In genomic region chr18:74148543-74149070, GRCh38 we compare ENCODE assay signal across 8 cellular contexts. TPM values are rescaled to one million over a fixed set of nuclear protein-coding genes. Genes with fewer than 3 reads are reported as not detected.
A peak's percentile ranks its signal among the peaks of the same experiment; 100 is the strongest.
DNase-seq lines count a peak whose midpoint lies in the region; ATAC-seq, FAIRE-seq and TF ChIP-seq lines count a peak whose summit lies in the region.

No MANE protein-coding gene starts in this region.

- H3K4me2 ChIP-seq in K562 (ENCODE audit: insufficient read depth, low read length), result peak overlapping the region; percentile 99

- TF ChIP-seq EP300 in K562 (IDR thresholded peaks at IDR 0.05; ENCODE audit: low read length), result no peak

- in situ Hi-C loops in K562 (cut with MboI) (no loop called here), GM13976 (cut with MboI; ENCODE audit: low sequenced_read_pairs, unreplicated experiment) (no loop called here)

- no peaks in the 10 kb centered on the region; the same call in 1 of the 2 replicates for H4K20me1 ChIP-seq in K562 (replicated peaks; ENCODE audit: control insufficient read depth, insufficient read depth, low read length)

- peaks cover 53% of the 10 kb centered on the region for H3K79me2 ChIP-seq in K562 (ENCODE audit: control insufficient read depth, insufficient read depth, low read length)

- peak overlapping the region; percentile 91 to 99 for H3K9ac ChIP-seq in K562 (ENCODE audit: insufficient read depth in 1 of 2, low read depth in 2 of 2, low read length in 2 of 2)

- no peaks in the 10 kb centered on the region for H3K27me3 Mint-ChIP-seq in activated naive CD4-positive, alpha-beta T cell treated with anti-CD3 and anti-CD28 coated beads for 36 hours (ENCODE audit: low read depth)
- no peaks in the 10 kb centered on the region for H3K27me3 Mint-ChIP-seq in mesothelial cell of epicardium (ENCODE audit: low read depth)

- no peak for TF ChIP-seq RAD21 in K562 (CRISPR knock-in tag; conservative IDR thresholded peaks at IDR 0.05 in 1 of 2, IDR thresholded peaks at IDR 0.05 in 1 of 2)

- peaks cover 47% of the 10 kb centered on the region for H3K4me1 Mint-ChIP-seq in activated naive CD4-positive, alpha-beta T cell treated with anti-CD3 and anti-CD28 coated beads for 36 hours (ENCODE audit: low read depth)
- H3K4me1 Mint-ChIP-seq in mesothelial cell of epicardium, result peaks cover 34% of the 10 kb centered on the region

- H3K36me3 Mint-ChIP-seq in activated naive CD4-positive, alpha-beta T cell treated with anti-CD3 and anti-CD28 coated beads for 36 hours (ENCODE audit: low read depth), result peaks cover 29% of the 10 kb centered on the region
- no peaks in the 10 kb centered on the region for H3K36me3 Mint-ChIP-seq in mesothelial cell of epicardium

- ATAC-seq in HG03442 (IDR thresholded peaks at IDR 0.05; ENCODE audit: unreplicated experiment) (peak; percentile 6), K562 (no peak)

- peak overlapping the region; percentile 87 for H2AFZ ChIP-seq in K562 (ENCODE audit: low read depth, low read length)

- intact Hi-C loops in activated naive CD4-positive, alpha-beta T cell treated with anti-CD3 and anti-CD28 coated beads for 36 hours (cut with micrococcal nuclease), result loop anchor here (1.0 kb wide), 7 partner anchors 8 to 450 kb away; no protein-coding TSS in a partner anchor
- intact Hi-C loops in K562 (cut with micrococcal nuclease), result loop anchor here (10.0 kb wide), 1 partner anchor 1726 kb away; no protein-coding TSS in a partner anchor

- H3K27ac Mint-ChIP-seq in activated naive CD4-positive, alpha-beta T cell treated with anti-CD3 and anti-CD28 coated beads for 36 hours, result peak overlapping the region; percentile 97
- H3K27ac Mint-ChIP-seq in mesothelial cell of epicardium, result peak overlapping the region; percentile 97

- peak overlapping the region; percentile 96 for H3K27ac ChIP-seq in K562 (ENCODE audit: extremely low read depth, low read depth, low read length)

- 0% methylated on average over 25 of the region's 25 CpGs for WGBS in K562 (ENCODE audit: insufficient coverage, low coverage, missing lambda C conversion rate)

- no peak for TF ChIP-seq CTCF in K562 (IDR thresholded peaks at IDR 0.05 in 2 of 3, conservative IDR thresholded peaks at IDR 0.05 in 1 of 3; ENCODE audit: insufficient read depth in 2 of 3, low read depth in 1 of 3, low read length in 3 of 3)
- no peak for TF ChIP-seq CTCF in mesothelial cell of epicardium (IDR thresholded peaks at IDR 0.05; ENCODE audit: unreplicated experiment)
- TF ChIP-seq CTCF in GM13976 (IDR thresholded peaks at IDR 0.05; ENCODE audit: borderline replicate concordance, control extremely low read depth, extremely low read depth, insufficient read depth, missing control alignments), result no peak

- FAIRE-seq in K562 (lab: Jason Lieb, UNC), result no peak

- no peaks in the 10 kb centered on the region for H3K9me3 ChIP-seq in K562 (replicated peaks; ENCODE audit: control insufficient read depth, insufficient read depth, low read depth, low read length)

- H3K4me3 ChIP-seq in K562, result peak overlapping the region; percentile 95

- peaks cover 3% of the 10 kb centered on the region for H3K9me1 ChIP-seq in K562 (ENCODE audit: control insufficient read depth, insufficient read depth, low read length)

- H3K27me3 ChIP-seq in K562 (ENCODE audit: control insufficient read depth in 2 of 2, insufficient read depth in 2 of 2, low read length in 2 of 2), result no peaks in the 10 kb centered on the region

- H3K9me3 Mint-ChIP-seq in activated naive CD4-positive, alpha-beta T cell treated with anti-CD3 and anti-CD28 coated beads for 36 hours, result no peaks in the 10 kb centered on the region
- H3K9me3 Mint-ChIP-seq in mesothelial cell of epicardium, result no peaks in the 10 kb centered on the region

- H3K4me1 ChIP-seq in K562 (replicated peaks in 1 of 2; ENCODE audit: control insufficient read depth in 2 of 2, insufficient read depth in 2 of 2, low read length in 2 of 2), result peaks cover 5 to 11% of the 10 kb centered on the region in 2 experiments; a peak in 4 of 5 replicates

- peak overlapping the region; percentile 96 for H3K4me3 Mint-ChIP-seq in activated naive CD4-positive, alpha-beta T cell treated with anti-CD3 and anti-CD28 coated beads for 36 hours
- peak overlapping the region; percentile 99 for H3K4me3 Mint-ChIP-seq in mesothelial cell of epicardium

- CTCF ChIA-PET in activated naive CD4-positive, alpha-beta T cell treated with anti-CD3 and anti-CD28 coated beads for 36 hours (lab: Charles Lee), result interaction anchor here (0.9 to 2.0 kb wide), 2 partner anchors 9 to 108 kb away, joined by 3 to 5 read pairs; no protein-coding TSS in a partner anchor
- CTCF ChIA-PET in K562 (lab: Yijun Ruan, JAX; ENCODE audit: low intra/inter-chr PET ratio), result no interaction called here

- TF ChIP-seq POLR2A in K562 (conservative IDR thresholded peaks at IDR 0.05), result no peak

- no peak for DNase-seq in activated naive CD4-positive, alpha-beta T cell treated with anti-CD3 and anti-CD28 coated beads for 36 hours
- DNase-seq in activated naive CD4-positive, alpha-beta T cell treated with Interleukin-2 at 50 U/mL for 16 hours, result no peak
- DNase-seq in K562 (ENCODE audit: extremely low read depth in 1 of 4, low spot score in 3 of 4), result peak in 1 of 4 experiments; percentile 9
- no peak for DNase-seq in mesothelial cell of epicardium (ENCODE audit: low spot score in 2 of 2, unreplicated experiment in 2 of 2)
- DNase-seq in NCI-H526 (lab: John Stamatoyannopoulos, UW), result no peak
- no peak for DNase-seq in GM13976 (ENCODE audit: low spot score)
- DNase-seq in NCI-H524 (lab: John Stamatoyannopoulos, UW), result no peak

- peaks cover 40% of the 10 kb centered on the region; the same call in 2 of the 3 replicates for H3K36me3 ChIP-seq in K562 (ENCODE audit: control insufficient read depth, insufficient read depth, low read length)

- TSS peak; percentile 79 for BruUV-seq in K562 (replicated peaks; lab: Mats Ljungman, UMichigan)

- POLR2A ChIA-PET in K562 (lab: Yijun Ruan, JAX), result no interaction called here

TF ChIP-seq in K562, 482 proteins besides CTCF, POLR2A, EP300 and RAD21 (continues in another document):
- TF ChIP-seq GTF2A2 (tag; IDR thresholded peaks at IDR 0.05), result no peak

RNA-seq across cellular contexts. Expression of gene TIMM21, which starts 0.3 kb away (rescaled TPM):
- total RNA-seq in activated naive CD4-positive, alpha-beta T cell treated with anti-CD3 and anti-CD28 coated beads for 36 hours, result 10 to 100 TPM; 35.6 to 37.7 TPM
- total RNA-seq in K562 (2011; cell fraction: chromatin; rRNA removed; ENCODE audit: low replicate concordance), result 57.0 and 80.6 TPM in 2 replicates
- total RNA-seq in K562 (2011; cell fraction: nucleolus; rRNA removed), result 44.4 and 51.5 TPM in 2 replicates
- total RNA-seq in K562 (2011; cell fraction: nucleoplasm; rRNA removed), result 66.5 and 69.2 TPM in 2 replicates
- 90.7 and 94.0 TPM in 2 replicates for total RNA-seq in K562 (2014; rRNA removed)
- 56.2 and 67.4 TPM in 2 replicates for total RNA-seq in K562 (2014; rRNA removed; fragmentation: Illumina TruSeq; extraction: Trizol)
- 60.4 and 66.1 TPM in 2 replicates for total RNA-seq in K562 (2015; rRNA removed; fragmentation: Illumina TruSeq; extraction: Trizol)
- 54.7 and 64.6 TPM in 2 replicates for total RNA-seq in K562 (2021)
- polyA plus RNA-seq in K562 (2011; rRNA removed), result 56.8 and 75.7 TPM in 2 replicates
- 33.1 and 51.2 TPM in 2 replicates for polyA plus RNA-seq in K562 (2011; cell fraction: cytosol; rRNA removed)
- polyA plus RNA-seq in K562 (2011; cell fraction: nucleus; rRNA removed), result 62.3 and 82.0 TPM in 2 replicates
- polyA plus RNA-seq in K562 (2012), result 32.8 and 87.1 TPM in 2 replicates
- polyA plus RNA-seq in K562 (2014; fragmentation: Illumina TruSeq; extraction: Trizol), result 83.3 and 84.8 TPM in 2 replicates
- polyA plus RNA-seq in K562 (2014; fragmentation: Nextera tagmentation; extraction: Ambion mirVana), result 100 to 1,000 TPM; 187 to 229 TPM
- 114 and 154 TPM in 2 replicates for polyA plus RNA-seq in K562 (2014; rRNA removed)
- 58.6 and 78.6 TPM in 2 replicates for polyA minus RNA-seq in K562 (2011; rRNA and poly(A)+ RNA removed)
- polyA minus RNA-seq in K562 (2011; cell fraction: cytosol; rRNA and poly(A)+ RNA removed), result 20.8 and 22.0 TPM in 2 replicates
- polyA minus RNA-seq in K562 (2011; cell fraction: nucleus; rRNA and poly(A)+ RNA removed), result 22.3 and 50.8 TPM in 2 replicates
- total RNA-seq in mesothelial cell of epicardium, result 22.8 to 24.4 TPM (median 24.0 TPM) in 3 replicates

RNA-seq across cellular contexts. Expression of gene FBXO15, which starts 1.0 kb away (rescaled TPM):
- 1 to 10 TPM; 1.2 to 1.3 TPM for total RNA-seq in activated naive CD4-positive, alpha-beta T cell treated with anti-CD3 and anti-CD28 coated beads for 36 hours
- 0.26 TPM in 1 of 2 replicates, not detected in the other for total RNA-seq in K562 (2011; cell fraction: chromatin; rRNA removed; ENCODE audit: low replicate concordance)
- not detected in 2 replicates for total RNA-seq in K562 (2011; cell fraction: nucleolus; rRNA removed)
- 0.99 TPM in 1 of 2 replicates, not detected in the other for total RNA-seq in K562 (2011; cell fraction: nucleoplasm; rRNA removed)
- total RNA-seq in K562 (2014; rRNA removed) (0.24 TPM in 1 of 2 replicates, not detected in the other), K562 (2014; rRNA removed; fragmentation: Illumina TruSeq; extraction: Trizol) (0.16 and 0.36 TPM in 2 replicates), K562 (2015; rRNA removed; fragmentation: Illumina TruSeq; extraction: Trizol) (0.26 and 0.43 TPM in 2 replicates), K562 (2021) (0.29 and 0.58 TPM in 2 replicates), mesothelial cell of epicardium (1.6 to 2.3 TPM (median 2.2 TPM) in 3 replicates)
- polyA plus RNA-seq in K562 (2011; rRNA removed) (0.23 and 0.25 TPM in 2 replicates), K562 (2014; fragmentation: Illumina TruSeq; extraction: Trizol) (0.07 and 0.48 TPM in 2 replicates), K562 (2014; fragmentation: Nextera tagmentation; extraction: Ambion mirVana) (under 1 TPM; 0.15 to 0.35 TPM), K562 (2014; rRNA removed) (0.08 and 0.11 TPM in 2 replicates)
- 0.21 TPM in 1 of 2 replicates, not detected in the other for polyA plus RNA-seq in K562 (2011; cell fraction: cytosol; rRNA removed)
- polyA plus RNA-seq in K562 (2011; cell fraction: nucleus; rRNA removed), result 0.31 and 0.40 TPM in 2 replicates
- polyA plus RNA-seq in K562 (2012), result 0.22 and 0.26 TPM in 2 replicates
- 0.57 and 0.60 TPM in 2 replicates for polyA minus RNA-seq in K562 (2011; rRNA and poly(A)+ RNA removed)
- polyA minus RNA-seq in K562 (2011; cell fraction: cytosol; rRNA and poly(A)+ RNA removed), result not detected in 2 replicates
- 0.13 and 0.44 TPM in 2 replicates for polyA minus RNA-seq in K562 (2011; cell fraction: nucleus; rRNA and poly(A)+ RNA removed)
